9 cellular contexts compared by ENCODE assay signal in genomic region chr15:33735637-33736247, GRCh38.
DNase-seq lines count a peak whose midpoint lies in the region; ATAC-seq lines count a peak whose summit lies in the region.
"Had no signal": no experiment of that assay in that cellular context is flagged by ENCODE, and none has a peak within 500 bp of the region (broad histone marks: within the 10 kb centered on the region; RNA-seq: fewer than 3 reads in every experiment).

No MANE protein-coding gene starts in this region.

- H3K4me3 Mint-ChIP-seq in stimulated activated naive B cell treated with anti-CD40 and anti-IgM and Interleukin-4, amounts not matched to agents 10 μg/mL and 1 μg/mL and 100 μg/mL, for 72 hours: no peak overlapping the region
- H3K4me3 Mint-ChIP-seq: naive B cell had no signal

- peaks cover 0 to 4% of the 10 kb centered on the region in 2 donors for H3K4me1 Mint-ChIP-seq in stimulated activated naive B cell treated with anti-CD40 and anti-IgM and Interleukin-4, amounts not matched to agents 10 μg/mL and 1 μg/mL and 100 μg/mL, for 72 hours

- ATAC-seq in HG03354 (IDR thresholded peaks at IDR 0.05; ENCODE audit: poor library complexity, severe bottlenecking, unreplicated experiment) (peak; percentile 61), HG02763 (IDR thresholded peaks at IDR 0.05; ENCODE audit: unreplicated experiment) (no peak), HG03442 (IDR thresholded peaks at IDR 0.05; ENCODE audit: unreplicated experiment) (no peak)
- ATAC-seq in stimulated activated naive B cell treated with anti-CD40 and anti-IgM and Interleukin-4, amounts not matched to agents 10 μg/mL and 1 μg/mL and 100 μg/mL, for 72 hours (replicated peaks): peak; percentile 73 to 80

- no peak overlapping the region for H3K27ac Mint-ChIP-seq in stimulated activated naive B cell treated with anti-CD40 and anti-IgM and Interleukin-4, amounts not matched to agents 10 μg/mL and 1 μg/mL and 100 μg/mL, for 72 hours
- H3K27ac Mint-ChIP-seq: naive B cell had no signal

- H3K9me3 Mint-ChIP-seq in stimulated activated naive B cell treated with anti-CD40 and anti-IgM and Interleukin-4, amounts not matched to agents 10 μg/mL and 1 μg/mL and 100 μg/mL, for 72 hours: no peaks in the 10 kb centered on the region

- H3K36me3 Mint-ChIP-seq in stimulated activated naive B cell treated with anti-CD40 and anti-IgM and Interleukin-4, amounts not matched to agents 10 μg/mL and 1 μg/mL and 100 μg/mL, for 72 hours: no peaks in the 10 kb centered on the region
- H3K36me3 Mint-ChIP-seq: naive B cell had no signal

- DNase-seq in EH (ENCODE audit: low read depth) (peak; percentile 37), RKO (ENCODE audit: low spot score) (peak; percentile 53), fibroblast of peridontal ligament (ENCODE audit: extremely low read depth) (peak; percentile 43), cerebellar nuclear complex (lab: John Stamatoyannopoulos, UW) (no peak)
- DNase-seq in stimulated activated naive B cell treated with anti-CD40 and anti-IgM and Interleukin-4, amounts not matched to agents 10 μg/mL and 1 μg/mL and 100 μg/mL, for 72 hours: no peak
- DNase-seq: naive B cell had no signal

- H3K27me3 Mint-ChIP-seq in stimulated activated naive B cell treated with anti-CD40 and anti-IgM and Interleukin-4, amounts not matched to agents 10 μg/mL and 1 μg/mL and 100 μg/mL, for 72 hours: peaks cover 4 to 11% of the 10 kb centered on the region in 2 donors
- H3K27me3 Mint-ChIP-seq: naive B cell had no signal

Comparison
In these comparisons a context has a peak if more than half of its experiments do, and no peak if none do; other contexts are left out.
1. DNase-seq: peak in EH (single experiment), RKO (single experiment) and fibroblast of peridontal ligament (single experiment); none in stimulated activated naive B cell treated with anti-CD40 and anti-IgM and Interleukin-4, amounts not matched to agents 10 μg/mL and 1 μg/mL and 100 μg/mL, for 72 hours (single experiment) and cerebellar nuclear complex (0 of 2).
2. ATAC-seq: peak in HG03354 (single experiment) and stimulated activated naive B cell treated with anti-CD40 and anti-IgM and Interleukin-4, amounts not matched to agents 10 μg/mL and 1 μg/mL and 100 μg/mL, for 72 hours (2 of 2); none in HG02763 (single experiment) and HG03442 (single experiment).